22 cellular contexts compared by ENCODE assay signal in genomic region chr9:96246267-96246671, GRCh38. TPM values are rescaled to one million over a fixed set of nuclear protein-coding genes. Genes with fewer than 3 reads are reported as not detected.
DNase-seq lines count a peak whose midpoint lies in the region; ATAC-seq, FAIRE-seq and TF ChIP-seq lines count a peak whose summit lies in the region.
"Had no signal": no experiment of that assay in that cellular context is flagged by ENCODE, and none has a peak within 500 bp of the region (broad histone marks: within the 10 kb centered on the region; RNA-seq: fewer than 3 reads in every experiment).

No MANE protein-coding gene starts in this region.

- TF ChIP-seq POLR2A in K562 (conservative IDR thresholded peaks at IDR 0.05) = no peak

- H3K9me2 ChIP-seq in PC-3 (replicated peaks; ENCODE audit: low read length) = no peaks in the 10 kb centered on the region

- no peak overlapping the region for H3K27ac Mint-ChIP-seq in endodermal cell
- H3K27ac Mint-ChIP-seq: CD4-positive, alpha-beta memory T cell; H9 had no signal

- no peaks in the 10 kb centered on the region for H3F3A ChIP-seq in PC-3 (ENCODE audit: low read length, unreplicated experiment)

- in situ Hi-C loops in K562 (cut with MboI) = no loop called here

- TF ChIP-seq CTCF in K562 (IDR thresholded peaks at IDR 0.05 in 2 of 3, conservative IDR thresholded peaks at IDR 0.05 in 1 of 3; ENCODE audit: insufficient read depth in 2 of 3, low read depth in 1 of 3, low read length in 3 of 3) (no peak), endodermal cell (conservative IDR thresholded peaks at IDR 0.05) (no peak), liver (IDR thresholded peaks at IDR 0.05; ENCODE audit: low read depth, low read length, missing input control) (no peak), pancreas (IDR thresholded peaks at IDR 0.05) (no peak), PC-3 (conservative IDR thresholded peaks at IDR 0.05; ENCODE audit: low read depth, low read length) (no peak), WERI-Rb-1 (IDR thresholded peaks at IDR 0.05; ENCODE audit: low read depth, low read length) (no peak)

- no peak for FAIRE-seq in K562 (lab: Jason Lieb, UNC)
- FAIRE-seq in pancreas (lab: Jason Lieb, UNC) = no peak
- FAIRE-seq: G401.6, GM12892, H1 had no signal

- ATAC-seq in K562 (peak; percentile 40), pancreas (peak; percentile 36 to 91 (median 74)), PC-3 (no peak)
- ATAC-seq: HCT116 had no signal

- TF ChIP-seq RAD21 in K562 (CRISPR knock-in tag; conservative IDR thresholded peaks at IDR 0.05 in 1 of 2, IDR thresholded peaks at IDR 0.05 in 1 of 2) (no peak), liver (IDR thresholded peaks at IDR 0.05) (no peak)

- H3K4me3 Mint-ChIP-seq in endodermal cell = no peak overlapping the region
- H3K4me3 Mint-ChIP-seq: CD4-positive, alpha-beta memory T cell; H9 had no signal

- H3K36me3 ChIP-seq in K562 (ENCODE audit: control insufficient read depth, insufficient read depth, low read length) (no peaks in the 10 kb centered on the region), endodermal cell (ENCODE audit: control insufficient read depth, insufficient read depth, low read length) (no peaks in the 10 kb centered on the region), liver (ENCODE audit: control insufficient read depth in 4 of 4, insufficient read depth in 3 of 4, low read depth in 1 of 4, low read length in 3 of 4) (no peaks in the 10 kb centered on the region), pancreas (no peaks in the 10 kb centered on the region), PC-3 (ENCODE audit: low read depth, low read length) (no peaks in the 10 kb centered on the region), WERI-Rb-1 (no peaks in the 10 kb centered on the region)

- H3K9ac ChIP-seq in K562 (ENCODE audit: insufficient read depth in 1 of 2, low read depth in 2 of 2, low read length in 2 of 2) (no peak overlapping the region), endodermal cell (ENCODE audit: extremely low read depth, low read length, poor library complexity, severe bottlenecking) (no peak overlapping the region), liver (ENCODE audit: low read depth in 1 of 2, low read length in 2 of 2) (no peak overlapping the region), PC-3 (ENCODE audit: low read length) (no peak overlapping the region)

- H3K9me3 Mint-ChIP-seq in endodermal cell = no peaks in the 10 kb centered on the region
- H3K9me3 Mint-ChIP-seq: H9 had no signal

- no peak for TF ChIP-seq EP300 in K562 (IDR thresholded peaks at IDR 0.05; ENCODE audit: low read length)

- peaks cover 1% of the 10 kb centered on the region for H3K27me3 Mint-ChIP-seq in endodermal cell (ENCODE audit: insufficient read depth)

- peaks cover 3 to 7% of the 10 kb centered on the region in 2 experiments; a peak in 2 of 5 replicates for H3K4me1 ChIP-seq in K562 (replicated peaks in 1 of 2; ENCODE audit: control insufficient read depth in 2 of 2, insufficient read depth in 2 of 2, low read length in 2 of 2)
- no peaks in the 10 kb centered on the region for H3K4me1 ChIP-seq in endodermal cell (ENCODE audit: control insufficient read depth, insufficient read depth, low read length)
- H3K4me1 ChIP-seq in liver (ENCODE audit: control insufficient read depth in 4 of 4, insufficient read depth in 4 of 4, low read length in 3 of 4) = no peaks in the 10 kb centered on the region
- peaks cover 0 to 6% (median 0%) of the 10 kb centered on the region in 3 donors for H3K4me1 ChIP-seq in pancreas
- peaks cover 8% of the 10 kb centered on the region for H3K4me1 ChIP-seq in PC-3 (ENCODE audit: insufficient read depth, low read length)

- H3K4me1 Mint-ChIP-seq in endodermal cell = no peaks in the 10 kb centered on the region

- BruUV-seq in K562 (replicated peaks; lab: Mats Ljungman, UMichigan) (no TSS peak), PC-3 (replicated peaks; lab: Mats Ljungman, UMichigan) (no TSS peak)

- H3K27me3 ChIP-seq in K562 (ENCODE audit: control insufficient read depth in 2 of 2, insufficient read depth in 2 of 2, low read length in 2 of 2) = peaks cover 0 to 12% of the 10 kb centered on the region in 2 experiments; a peak in 2 of 5 replicates
- no peaks in the 10 kb centered on the region for H3K27me3 ChIP-seq in endodermal cell (ENCODE audit: control insufficient read depth, insufficient read depth, low read length, poor library complexity, severe bottlenecking)
- H3K27me3 ChIP-seq in liver (ENCODE audit: control insufficient read depth in 4 of 4, insufficient read depth in 4 of 4, low read length in 3 of 4) = no peaks in the 10 kb centered on the region
- H3K27me3 ChIP-seq in pancreas = no peaks in the 10 kb centered on the region
- H3K27me3 ChIP-seq in PC-3 (ENCODE audit: low read length) = no peaks in the 10 kb centered on the region
- no peaks in the 10 kb centered on the region for H3K27me3 ChIP-seq in WERI-Rb-1 (ENCODE audit: insufficient read depth, low read depth, severe bottlenecking)

- no peaks in the 10 kb centered on the region for H4K20me1 ChIP-seq in K562 (replicated peaks; ENCODE audit: control insufficient read depth, insufficient read depth, low read length)
- no peaks in the 10 kb centered on the region for H4K20me1 ChIP-seq in PC-3 (ENCODE audit: low read length)

- CTCF ChIA-PET in K562 (lab: Yijun Ruan, JAX; ENCODE audit: low intra/inter-chr PET ratio) = no interaction called here
- CTCF ChIA-PET in PC-3 (lab: Charles Lee) = no interaction called here

- no peaks in the 10 kb centered on the region for H3K79me2 ChIP-seq in K562 (ENCODE audit: control insufficient read depth, insufficient read depth, low read length)
- no peaks in the 10 kb centered on the region for H3K79me2 ChIP-seq in PC-3 (ENCODE audit: low read length)

- no peak overlapping the region for H3K4me3 ChIP-seq in K562
- no peak overlapping the region for H3K4me3 ChIP-seq in endodermal cell (ENCODE audit: low read length)
- H3K4me3 ChIP-seq in liver (ENCODE audit: low read depth in 1 of 3, low read length in 3 of 3) = no peak overlapping the region
- H3K4me3 ChIP-seq in pancreas = no peak overlapping the region
- H3K4me3 ChIP-seq in PC-3 (ENCODE audit: low read length) = no peak overlapping the region
- H3K4me3 ChIP-seq in WERI-Rb-1 (ENCODE audit: low read depth, low read length) = no peak overlapping the region

- POLR2A ChIA-PET in K562 (lab: Yijun Ruan, JAX) = interaction anchor here (0.6 to 1.0 kb wide), 6 partner anchors 8 to 51 kb away, joined by 3 read pairs; no protein-coding TSS in a partner anchor
- POLR2A ChIA-PET in PC-3 (lab: Charles Lee; ENCODE audit: unreplicated experiment) = no interaction called here

- intact Hi-C loops in K562 (cut with micrococcal nuclease) (loop anchor here (5.0 kb wide), 1 partner anchor 71 kb away; no protein-coding TSS in a partner anchor), pancreas (cut with DNase I) (no loop called here), PC-3 (cut with micrococcal nuclease) (no loop called here)

- no peak for DNase-seq in K562 (ENCODE audit: extremely low read depth in 1 of 4, low spot score in 3 of 4)
- peak; percentile 12 for DNase-seq in endodermal cell
- peak in 2 of 6 donors; percentile 40 to 58 for DNase-seq in pancreas
- no peak for DNase-seq in islet precursor cell
- DNase-seq in DMS114 treated with DMSO at 0.1 percent for 48 hours (lab: John Stamatoyannopoulos, UW; ENCODE audit: unreplicated experiment) = no peak
- no peak for DNase-seq in PC-3
- DNase-seq in WERI-Rb-1 = no peak
- DNase-seq: C1 segment of cervical spinal cord; Calu3; CD4-positive, alpha-beta memory T cell; COR-L47; DMS153; DND-41; H9 had no signal

- H3K4me2 ChIP-seq in K562 (ENCODE audit: insufficient read depth, low read length) (no peak overlapping the region), PC-3 (ENCODE audit: low read length) (no peak overlapping the region)

- H3K9me1 ChIP-seq in K562 (ENCODE audit: control insufficient read depth, insufficient read depth, low read length) = no peaks in the 10 kb centered on the region

- WGBS in K562 (ENCODE audit: insufficient coverage, low coverage, missing lambda C conversion rate) = 34% methylated on average over 7 of the region's 8 CpGs
- WGBS in endodermal cell (ENCODE audit: insufficient coverage in 1 of 2, insufficient read length in 1 of 2), 2 experiments = 89 to 99% methylated on average over 8 of the region's 8 CpGs
- 62% methylated on average over 8 of the region's 8 CpGs for WGBS in liver
- WGBS in pancreas, 2 donors = 37 to 49% methylated on average over 8 of the region's 8 CpGs

- no peaks in the 10 kb centered on the region for H3K36me3 Mint-ChIP-seq in endodermal cell (ENCODE audit: low read depth)
- H3K36me3 Mint-ChIP-seq: CD4-positive, alpha-beta memory T cell had no signal

- no peak overlapping the region; the same call in 2 of the 3 replicates for H3K27ac ChIP-seq in K562 (ENCODE audit: extremely low read depth, low read depth, low read length)
- no peak overlapping the region for H3K27ac ChIP-seq in endodermal cell (ENCODE audit: low read depth, low read length)
- peak overlapping the region in 1 of 2 donors; percentile 19 for H3K27ac ChIP-seq in liver (ENCODE audit: low read depth in 1 of 2, low read length in 2 of 2)
- H3K27ac ChIP-seq in pancreas = peak overlapping the region in 1 of 4 donors; percentile 41
- no peak overlapping the region for H3K27ac ChIP-seq in PC-3 (ENCODE audit: low read length)
- H3K27ac ChIP-seq in WERI-Rb-1 = no peak overlapping the region

- H3K9me3 ChIP-seq in K562 (replicated peaks; ENCODE audit: control insufficient read depth, insufficient read depth, low read depth, low read length) = no peaks in the 10 kb centered on the region
- peaks cover 8% of the 10 kb centered on the region for H3K9me3 ChIP-seq in endodermal cell (ENCODE audit: control insufficient read depth, low read length)
- no peaks in the 10 kb centered on the region for H3K9me3 ChIP-seq in liver (ENCODE audit: control insufficient read depth in 4 of 4, low read length in 3 of 4)
- no peaks in the 10 kb centered on the region for H3K9me3 ChIP-seq in pancreas
- H3K9me3 ChIP-seq in PC-3 (ENCODE audit: low read length) = no peaks in the 10 kb centered on the region
- H3K9me3 ChIP-seq in WERI-Rb-1 (ENCODE audit: severe bottlenecking) = peaks cover 3% of the 10 kb centered on the region

- H2AFZ ChIP-seq in K562 (ENCODE audit: low read depth, low read length) (peak overlapping the region; percentile 73), PC-3 (ENCODE audit: low read length) (no peak overlapping the region)

RNA-seq across cellular contexts. Expression of gene HSD17B3, which starts 55.7 kb away (rescaled TPM):
- not detected in 2 replicates for total RNA-seq in K562 (2011; cell fraction: chromatin; rRNA removed; ENCODE audit: low replicate concordance)
- total RNA-seq in K562 (2011; cell fraction: nucleolus; rRNA removed) = not detected in 2 replicates
- total RNA-seq in K562 (2011; cell fraction: nucleoplasm; rRNA removed) = not detected in 2 replicates
- total RNA-seq in K562 (2014; rRNA removed) = not detected in 2 replicates
- not detected in 2 replicates for total RNA-seq in K562 (2014; rRNA removed; fragmentation: Illumina TruSeq; extraction: Trizol)
- not detected in 2 replicates for total RNA-seq in K562 (2015; rRNA removed; fragmentation: Illumina TruSeq; extraction: Trizol)
- not detected in 2 replicates for total RNA-seq in K562 (2021)
- not detected in 2 replicates for polyA plus RNA-seq in K562 (2011; rRNA removed)
- polyA plus RNA-seq in K562 (2011; cell fraction: cytosol; rRNA removed) = not detected in 2 replicates
- 0.25 TPM in 1 of 2 replicates, not detected in the other for polyA plus RNA-seq in K562 (2011; cell fraction: nucleus; rRNA removed)
- 0.50 TPM in 1 of 2 replicates, not detected in the other for polyA plus RNA-seq in K562 (2012)
- polyA plus RNA-seq in K562 (2014; fragmentation: Illumina TruSeq; extraction: Trizol) = not detected in 2 replicates
- not detected for polyA plus RNA-seq in K562 (2014; fragmentation: Nextera tagmentation; extraction: Ambion mirVana)
- not detected in 2 replicates for polyA plus RNA-seq in K562 (2014; rRNA removed)
- not detected in 2 replicates for polyA minus RNA-seq in K562 (2011; rRNA and poly(A)+ RNA removed)
- polyA minus RNA-seq in K562 (2011; cell fraction: cytosol; rRNA and poly(A)+ RNA removed) = not detected in 2 replicates
- polyA minus RNA-seq in K562 (2011; cell fraction: nucleus; rRNA and poly(A)+ RNA removed) = not detected in 2 replicates
- total RNA-seq in endodermal cell = under 1 TPM in 1 of 2 donors, not detected in 1; 0.40 TPM
- not detected for polyA plus RNA-seq in endodermal cell (2013, experiment 1 of 2)
- not detected for polyA plus RNA-seq in endodermal cell (2013, experiment 2 of 2)
- total RNA-seq in liver = 1 to 10 TPM in 1 of 2 donors, under 1 TPM in 1; 0.75 to 1.1 TPM
- 1 to 10 TPM in 1 of 2 donors, under 1 TPM in 1; 0.83 to 1.6 TPM for polyA plus RNA-seq in liver
- total RNA-seq in pancreas = 1 to 10 TPM in 2 of 6 donors, under 1 TPM in 3, not detected in 1; 0.92 to 2.6 (median 0.98) TPM
- polyA plus RNA-seq in pancreas = 10 to 100 TPM in 1 of 2 donors, 1 to 10 TPM in 1; 7.7 to 35.7 TPM
- total RNA-seq in PC-3 (2014; rRNA removed) = 0.26 TPM in 1 of 2 replicates, not detected in the other
- total RNA-seq: A172, A673, H1, H9 had no signal
- polyA plus RNA-seq: BJ; CD4-positive, alpha-beta memory T cell; H1 had no signal
